Comparison of ENCODE assay signal across 8 cellular contexts in the genomic region with DNA sequence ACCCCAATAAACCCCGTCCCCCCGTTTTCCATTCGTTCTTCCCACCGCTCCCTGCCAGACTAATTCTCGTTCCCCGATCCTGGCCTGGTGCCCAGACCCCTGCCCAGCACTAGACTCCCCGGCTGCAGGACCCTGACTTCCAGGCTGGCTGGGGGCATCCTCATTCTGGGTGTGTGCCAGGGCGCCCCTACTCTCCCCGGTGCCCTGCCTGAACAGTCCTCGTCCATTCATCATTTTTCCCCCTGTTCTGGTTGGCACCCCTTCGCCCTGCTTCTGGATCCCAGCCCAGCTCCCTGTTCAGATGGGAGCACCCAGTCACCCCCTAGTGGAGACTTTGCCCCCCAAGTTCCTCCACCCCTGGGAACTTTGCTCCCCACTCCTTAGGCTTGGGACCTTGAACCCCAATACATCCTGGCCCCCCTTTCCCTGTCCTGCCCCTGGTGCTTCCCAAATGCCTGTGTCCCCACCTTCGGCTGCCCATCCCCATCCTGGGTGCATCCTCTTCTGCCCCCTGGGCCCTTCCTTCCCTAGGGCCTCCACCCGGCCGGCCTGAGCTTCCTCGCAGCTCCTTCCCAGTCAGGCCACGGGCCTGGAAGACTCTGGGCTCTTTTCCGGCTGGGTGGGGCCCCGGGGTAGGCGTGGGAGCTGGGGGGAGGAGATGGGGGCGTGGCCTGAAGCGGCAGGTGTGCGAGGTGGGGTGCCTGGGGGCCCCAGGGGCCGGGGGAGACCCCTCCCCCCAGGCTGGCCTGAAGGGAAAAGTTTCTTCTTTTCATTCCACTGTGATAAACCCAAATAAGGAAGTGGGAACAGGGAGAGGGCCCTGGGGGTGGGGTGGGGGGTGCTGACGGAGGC. TPM values are rescaled to one million over a fixed set of nuclear protein-coding genes. Genes with fewer than 3 reads are reported as not detected.
DNase-seq lines count a peak whose midpoint lies in the region; ATAC-seq, FAIRE-seq and TF ChIP-seq lines count a peak whose summit lies in the region.

No MANE protein-coding gene starts in this region.

- POLR2A ChIA-PET in HEK293 (lab: Yijun Ruan, JAX): interaction anchor here (0.5 to 4.2 kb wide), 11 partner anchors 8 to 1553 kb away, joined by 3 to 52 read pairs (median 4); partner anchors contain the start of genes ESRRA, FKBP2 and NUDT22
- POLR2A ChIA-PET in activated CD4-positive, alpha-beta memory T cell treated with anti-CD3 and anti-CD28 coated beads for 36 hours (lab: Charles Lee): interaction anchor here (0.7 to 1.5 kb wide), 5 partner anchors 9 to 61 kb away, joined by 3 to 8 read pairs (median 3); no protein-coding TSS in a partner anchor

- H3K4me1 ChIP-seq in HEK293 (ENCODE audit: control insufficient read depth, insufficient read depth, low read length) (peaks cover 10% of the 10 kb centered on the region), foreskin keratinocyte (no peaks in the 10 kb centered on the region), pancreas (peaks cover 0 to 8% (median 4%) of the 10 kb centered on the region in 3 donors)

- no peaks in the 10 kb centered on the region for H3K36me3 Mint-ChIP-seq in activated CD4-positive, alpha-beta memory T cell treated with anti-CD3 and anti-CD28 coated beads for 36 hours

- H3K4me3 ChIP-seq in HEK293 (ENCODE audit: low read depth, low read length) (peak overlapping the region; percentile 48), pancreas (peak overlapping the region; percentile 56 to 90 (median 78))

- CTCF ChIA-PET in HEK293 (lab: Yijun Ruan, JAX): interaction anchor here (0.6 to 3.6 kb wide), 18 partner anchors 12 to 679 kb away, joined by 3 to 48 read pairs (median 4); partner anchors contain the start of genes BAD and CATSPERZ
- CTCF ChIA-PET in activated CD4-positive, alpha-beta memory T cell treated with anti-CD3 and anti-CD28 coated beads for 36 hours (lab: Charles Lee): interaction anchor here (0.6 to 3.8 kb wide), 13 partner anchors 9 to 68 kb away, joined by 3 to 29 read pairs (median 6); partner anchors contain the start of genes CATSPERZ, FERMT3, NUDT22 and PRDX5

- H3K27ac Mint-ChIP-seq in activated CD4-positive, alpha-beta memory T cell treated with anti-CD3 and anti-CD28 coated beads for 36 hours: no peak overlapping the region

- H3K27ac ChIP-seq in HEK293 (ENCODE audit: extremely low read depth, low read depth, low read length): peak overlapping the region; percentile 3; the same call in 1 of the 2 replicates
- peak overlapping the region; percentile 41 for H3K27ac ChIP-seq in foreskin keratinocyte
- no peak overlapping the region for H3K27ac ChIP-seq in pancreas

- no peaks in the 10 kb centered on the region for H3K27me3 Mint-ChIP-seq in activated CD4-positive, alpha-beta memory T cell treated with anti-CD3 and anti-CD28 coated beads for 36 hours

- peak; percentile 36 for DNase-seq in CD1c-positive myeloid dendritic cell (ENCODE audit: extremely low spot score)
- DNase-seq in activated CD4-positive, alpha-beta memory T cell treated with anti-CD3 and anti-CD28 coated beads for 36 hours: peak; percentile 31
- peak in 1 of 2 donors; percentile 51 for DNase-seq in foreskin keratinocyte
- peak in 4 of 6 donors; percentile 52 to 78 (median 72) for DNase-seq in pancreas
- DNase-seq in NCI-H524 treated with DMSO at 0.1 percent for 48 hours (lab: John Stamatoyannopoulos, UW): no peak
- no peak for DNase-seq in NAMALWA (ENCODE audit: low spot score)

- FAIRE-seq in pancreas (lab: Jason Lieb, UNC): no peak

- TF ChIP-seq CTCF in HEK293 (tag by site-specific recombination; IDR thresholded peaks at IDR 0.05): peak; percentile 91
- TF ChIP-seq CTCF in foreskin keratinocyte (conservative IDR thresholded peaks at IDR 0.05): peak; percentile 64
- TF ChIP-seq CTCF in pancreas (IDR thresholded peaks at IDR 0.05): no peak

- H3K9me3 ChIP-seq in HEK293 (ENCODE audit: control insufficient read depth, insufficient read depth, low read depth, low read length) (no peaks in the 10 kb centered on the region), pancreas (no peaks in the 10 kb centered on the region)

- peak overlapping the region; percentile 83 for H3K4me3 Mint-ChIP-seq in activated CD4-positive, alpha-beta memory T cell treated with anti-CD3 and anti-CD28 coated beads for 36 hours

- H3K9me3 Mint-ChIP-seq in activated CD4-positive, alpha-beta memory T cell treated with anti-CD3 and anti-CD28 coated beads for 36 hours: no peaks in the 10 kb centered on the region

- peaks cover 18% of the 10 kb centered on the region for H3K4me1 Mint-ChIP-seq in activated CD4-positive, alpha-beta memory T cell treated with anti-CD3 and anti-CD28 coated beads for 36 hours (ENCODE audit: low read depth)

- H3K36me3 ChIP-seq in HEK293 (ENCODE audit: control insufficient read depth in 2 of 2, insufficient read depth in 1 of 2, low read length in 2 of 2) (peaks cover 0 to 27% of the 10 kb centered on the region in 2 experiments; a peak in 2 of 3 replicates), pancreas (peaks cover 0 to 9% (median 0%) of the 10 kb centered on the region in 3 donors)

- H3K27me3 ChIP-seq in foreskin keratinocyte: no peaks in the 10 kb centered on the region
- no peaks in the 10 kb centered on the region for H3K27me3 ChIP-seq in pancreas

- intact Hi-C loops in activated CD4-positive, alpha-beta memory T cell treated with anti-CD3 and anti-CD28 coated beads for 36 hours (cut with micrococcal nuclease): loop anchor here (1.0 kb wide), 1 partner anchor 17 kb away; no protein-coding TSS in a partner anchor
- intact Hi-C loops in pancreas (cut with DNase I): no loop called here

- whole genome bisulfite sequencing in pancreas, 2 donors: 4 to 5% methylated on average over 24 of the region's 24 CpGs

- ATAC-seq in foreskin keratinocyte: peak; percentile 41
- peak; percentile 21 to 55 (median 34) for ATAC-seq in pancreas
- no peak for ATAC-seq in HG03457 (IDR thresholded peaks at IDR 0.05; ENCODE audit: unreplicated experiment)

TF ChIP-seq in HEK293, 187 proteins besides CTCF, POLR2A, EP300 and RAD21 (continues in another document):
- peak; percentile 41; the same call in 1 of the 2 replicates for TF ChIP-seq PRDM10 (tag by site-specific recombination; IDR thresholded peaks at IDR 0.05)
- TF ChIP-seq ZFHX2 (tag by site-specific recombination; conservative IDR thresholded peaks at IDR 0.05): no peak; the same call in 1 of the 2 replicates

RNA-seq across cellular contexts. Expression of gene PLCB3, which starts 0.9 kb away (rescaled TPM):
- total RNA-seq in activated CD4-positive, alpha-beta memory T cell treated with anti-CD3 and anti-CD28 coated beads for 36 hours: 10 to 100 TPM; 10.4 to 12.3 TPM
- total RNA-seq in foreskin keratinocyte (66.4 and 79.6 TPM in 2 replicates), pancreas (10 to 100 TPM in 1 of 6 donors, 1 to 10 TPM in 5; 5.7 to 13.1 (median 6.9) TPM)
- polyA plus RNA-seq in foreskin keratinocyte (37.1 and 40.6 TPM in 2 replicates), pancreas (10 to 100 TPM in 1 of 2 donors, 1 to 10 TPM in 1; 6.5 to 11.8 TPM)

RNA-seq across cellular contexts. Expression of gene PPP1R14B, which starts 5.5 kb away (rescaled TPM):
- total RNA-seq in activated CD4-positive, alpha-beta memory T cell treated with anti-CD3 and anti-CD28 coated beads for 36 hours: 100 to 1,000 TPM; 238 to 242 TPM
- 591 and 629 TPM in 2 replicates for total RNA-seq in foreskin keratinocyte
- polyA plus RNA-seq in foreskin keratinocyte: 706 and 722 TPM in 2 replicates
- total RNA-seq in pancreas: 100 to 1,000 TPM; 106 to 177 (median 119) TPM
- 100 to 1,000 TPM in 1 of 2 donors, 10 to 100 TPM in 1; 81.6 to 180 TPM for polyA plus RNA-seq in pancreas

RNA-seq across cellular contexts. Expression of gene FKBP2, which starts 11.3 kb away (rescaled TPM):
- 10 to 100 TPM; 28.7 to 34.9 TPM for total RNA-seq in activated CD4-positive, alpha-beta memory T cell treated with anti-CD3 and anti-CD28 coated beads for 36 hours
- total RNA-seq in foreskin keratinocyte: 79.5 and 84.0 TPM in 2 replicates
- polyA plus RNA-seq in foreskin keratinocyte: 145 and 159 TPM in 2 replicates
- total RNA-seq in pancreas: 10 to 100 TPM; 37.8 to 64.1 (median 45.6) TPM
- 100 to 1,000 TPM; 307 to 344 TPM for polyA plus RNA-seq in pancreas

RNA-seq across cellular contexts. Expression of gene VEGFB, which starts 17.8 kb away (rescaled TPM):
- total RNA-seq in activated CD4-positive, alpha-beta memory T cell treated with anti-CD3 and anti-CD28 coated beads for 36 hours: 10 to 100 TPM; 78.9 to 82.1 TPM
- total RNA-seq in foreskin keratinocyte: 38.3 and 41.3 TPM in 2 replicates
- polyA plus RNA-seq in foreskin keratinocyte: 70.0 and 70.9 TPM in 2 replicates
- 10 to 100 TPM; 54.1 to 87.1 (median 62.2) TPM for total RNA-seq in pancreas
- polyA plus RNA-seq in pancreas: 100 to 1,000 TPM in 1 of 2 donors, 10 to 100 TPM in 1; 61.2 to 115 TPM

RNA-seq across cellular contexts. Expression of gene DNAJC4, which starts 21.9 kb away (rescaled TPM):
- total RNA-seq in activated CD4-positive, alpha-beta memory T cell treated with anti-CD3 and anti-CD28 coated beads for 36 hours: 10 to 100 TPM; 22.5 to 26.2 TPM
- total RNA-seq in foreskin keratinocyte (12.7 and 14.1 TPM in 2 replicates), pancreas (10 to 100 TPM; 28.1 to 39.1 (median 33.0) TPM)
- polyA plus RNA-seq in foreskin keratinocyte (23.0 and 25.9 TPM in 2 replicates), pancreas (100 to 1,000 TPM in 1 of 2 donors, 10 to 100 TPM in 1; 92.9 to 125 TPM)

Comparison
In these comparisons a context has a peak if more than half of its experiments do, and no peak if none do; other contexts are left out.
1. DNase-seq: peak in CD1c-positive myeloid dendritic cell (single experiment), activated CD4-positive, alpha-beta memory T cell treated with anti-CD3 and anti-CD28 coated beads for 36 hours (single experiment) and pancreas (4 of 6); none in NCI-H524 treated with DMSO at 0.1 percent for 48 hours (single experiment) and NAMALWA (single experiment).
2. H3K27ac ChIP-seq: peak in HEK293 (single experiment) and foreskin keratinocyte (single experiment); none in pancreas (0 of 4).
3. CTCF ChIP-seq: peak in HEK293 (single experiment) and foreskin keratinocyte (single experiment); none in pancreas (0 of 4).